19 cellular contexts compared by ENCODE assay signal in genomic region chr7:48237354-48237753, GRCh38.
DNase-seq lines count a peak whose midpoint lies in the region; ATAC-seq and TF ChIP-seq lines count a peak whose summit lies in the region.
"Had no signal": no experiment of that assay in that cellular context is flagged by ENCODE, and none has a peak within 500 bp of the region (broad histone marks: within the 10 kb centered on the region; RNA-seq: fewer than 3 reads in every experiment).

No MANE protein-coding gene starts in this region.

- H3K36me3 Mint-ChIP-seq in endodermal cell (ENCODE audit: low read depth): no peaks in the 10 kb centered on the region
- H3K36me3 Mint-ChIP-seq: CD8-positive, alpha-beta T cell had no signal

- H3K9me3 ChIP-seq in endodermal cell (ENCODE audit: control insufficient read depth, low read length): peaks cover 13% of the 10 kb centered on the region

- H3K9ac ChIP-seq in endodermal cell (ENCODE audit: extremely low read depth, low read length, poor library complexity, severe bottlenecking): no peak overlapping the region
- H3K9ac ChIP-seq: BLaER1 treated with 17β-estradiol and CSF1 and Interleukin-3, amounts not matched to agents 10 nM and 100 nM had no signal

- peak overlapping the region; percentile 24 for H3K4me3 ChIP-seq in endodermal cell (ENCODE audit: low read length)
- H3K4me3 ChIP-seq: A549; BLaER1 treated with 17β-estradiol and CSF1 and Interleukin-3, amounts not matched to agents 10 nM and 100 nM had no signal

- H3K27me3 Mint-ChIP-seq in endodermal cell (ENCODE audit: insufficient read depth): no peaks in the 10 kb centered on the region

- no peak overlapping the region for H3K27ac Mint-ChIP-seq in endodermal cell
- H3K27ac Mint-ChIP-seq: B cell; CD4-positive, alpha-beta T cell; CD8-positive, alpha-beta T cell had no signal

- H3K4me1 ChIP-seq in endodermal cell (ENCODE audit: control insufficient read depth, insufficient read depth, low read length): no peaks in the 10 kb centered on the region
- H3K4me1 ChIP-seq: A549, Caco-2 had no signal

- no peak overlapping the region for H3K27ac ChIP-seq in endodermal cell (ENCODE audit: low read depth, low read length)
- H3K27ac ChIP-seq: 22Rv1; A549; BLaER1 treated with 17β-estradiol and CSF1 and Interleukin-3, amounts not matched to agents 10 nM and 100 nM; C4-2B had no signal

- peak; percentile 52 for ATAC-seq in GM18505 (IDR thresholded peaks at IDR 0.05; ENCODE audit: unreplicated experiment)
- ATAC-seq in GM19351 (IDR thresholded peaks at IDR 0.05; ENCODE audit: unreplicated experiment): peak; percentile 62
- ATAC-seq in HG02852 (IDR thresholded peaks at IDR 0.05; ENCODE audit: unreplicated experiment): peak; percentile 47
- ATAC-seq in GM19397 (IDR thresholded peaks at IDR 0.05; ENCODE audit: unreplicated experiment): no peak
- no peak for ATAC-seq in HG02938 (IDR thresholded peaks at IDR 0.05; ENCODE audit: unreplicated experiment)
- no peak for ATAC-seq in GM18870 (IDR thresholded peaks at IDR 0.05; ENCODE audit: unreplicated experiment)
- ATAC-seq: A549; CD8-positive, alpha-beta T cell had no signal

- DNase-seq in endodermal cell: no peak
- no peak for DNase-seq in HUDEP-2 (lab: John Stamatoyannopoulos, UW; ENCODE audit: unreplicated experiment in 76 of 76)
- DNase-seq: AML-193; Caco-2; Calu3; CD4-positive, alpha-beta T cell; CD8-positive, alpha-beta T cell; DMS79 treated with DMSO at 0.1 percent for 48 hours had no signal

- H3K4me3 Mint-ChIP-seq in endodermal cell: no peak overlapping the region
- H3K4me3 Mint-ChIP-seq: B cell; CD4-positive, alpha-beta T cell; CD8-positive, alpha-beta T cell had no signal

- no peak for TF ChIP-seq POLR2A in GM18505 (IDR thresholded peaks at IDR 0.05; ENCODE audit: borderline replicate concordance, extremely low read depth, insufficient read depth, insufficient read length)

- H3K9me3 Mint-ChIP-seq in endodermal cell: peaks cover 18% of the 10 kb centered on the region

- no peaks in the 10 kb centered on the region for H3K36me3 ChIP-seq in endodermal cell (ENCODE audit: control insufficient read depth, insufficient read depth, low read length)
- H3K36me3 ChIP-seq: BLaER1 treated with 17β-estradiol and CSF1 and Interleukin-3, amounts not matched to agents 10 nM and 100 nM had no signal

- no peaks in the 10 kb centered on the region for H3K4me1 Mint-ChIP-seq in endodermal cell
- H3K4me1 Mint-ChIP-seq: B cell had no signal

- H3K27me3 ChIP-seq in endodermal cell (ENCODE audit: control insufficient read depth, insufficient read depth, low read length, poor library complexity, severe bottlenecking): no peaks in the 10 kb centered on the region
- H3K27me3 ChIP-seq: BLaER1 treated with 17β-estradiol and CSF1 and Interleukin-3, amounts not matched to agents 10 nM and 100 nM had no signal

- no peak for TF ChIP-seq CTCF in endodermal cell (conservative IDR thresholded peaks at IDR 0.05)

Comparison
In these comparisons a context has a peak if more than half of its experiments do, and no peak if none do; other contexts are left out.
1. ATAC-seq: peak in GM18505 (single experiment), GM19351 (single experiment) and HG02852 (single experiment); none in GM19397 (single experiment), HG02938 (single experiment) and GM18870 (single experiment).